8 cellular contexts compared by ENCODE assay signal in the genomic region with DNA sequence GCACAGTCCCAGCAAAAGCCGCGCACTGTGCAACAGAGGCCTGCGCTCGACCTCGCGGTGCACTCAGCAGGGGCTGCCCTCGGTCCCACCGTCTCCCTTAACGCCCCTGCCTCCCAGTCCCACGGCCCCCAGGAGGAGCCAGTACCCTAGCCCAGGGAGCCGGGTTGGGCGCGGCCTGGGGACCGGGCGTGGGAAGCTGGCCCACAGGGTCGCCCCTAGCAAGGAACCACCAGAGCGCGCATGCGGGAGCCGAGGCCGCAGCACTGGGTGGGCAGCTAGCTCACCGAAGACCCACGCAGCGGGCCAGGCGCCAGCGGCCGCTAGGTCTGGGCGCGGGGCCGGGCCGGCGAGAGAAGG. TPM values are rescaled to one million over a fixed set of nuclear protein-coding genes. Genes with fewer than 3 reads are reported as not detected.
DNase-seq lines count a peak whose midpoint lies in the region; ATAC-seq and TF ChIP-seq lines count a peak whose summit lies in the region.

No MANE protein-coding gene starts in this region.

- peak overlapping the region; percentile 54; the same call in 1 of the 2 replicates for H3K4me3 ChIP-seq in PC-9
- peak overlapping the region; percentile 35 for H3K4me3 ChIP-seq in cardiac muscle cell
- peak overlapping the region; percentile 94 for H3K4me3 ChIP-seq in psoas muscle

- H3F3A ChIP-seq in PC-9 (ENCODE audit: insufficient read depth, low read depth), result no peaks in the 10 kb centered on the region

- no peaks in the 10 kb centered on the region for H3K79me2 ChIP-seq in PC-9 (ENCODE audit: low read depth)

- no peaks in the 10 kb centered on the region for H3K9me3 ChIP-seq in PC-9 (ENCODE audit: insufficient read depth, low read depth)
- H3K9me3 ChIP-seq in cardiac muscle cell (ENCODE audit: low read depth), result no peaks in the 10 kb centered on the region
- H3K9me3 ChIP-seq in psoas muscle, result peaks cover 9% of the 10 kb centered on the region

- no peaks in the 10 kb centered on the region for H4K20me1 ChIP-seq in PC-9 (ENCODE audit: insufficient read depth)

- ATAC-seq in GM19023 (IDR thresholded peaks at IDR 0.05; ENCODE audit: unreplicated experiment), result peak; percentile 10
- peak; percentile 12 to 28 (median 20) for ATAC-seq in psoas muscle
- no peak for ATAC-seq in HG02884 (IDR thresholded peaks at IDR 0.05; ENCODE audit: unreplicated experiment)

- POLR2A ChIA-PET in PC-9 (lab: Charles Lee; ENCODE audit: unreplicated experiment), result no interaction called here

- no peaks in the 10 kb centered on the region for H3K4me1 ChIP-seq in PC-9 (replicated peaks; ENCODE audit: insufficient read depth)
- H3K4me1 ChIP-seq in cardiac muscle cell (ENCODE audit: low read depth), result no peaks in the 10 kb centered on the region
- peaks cover 8% of the 10 kb centered on the region for H3K4me1 ChIP-seq in psoas muscle

- BruUV-seq in PC-9 (replicated peaks; lab: Mats Ljungman, UMichigan), result no TSS peak

- no peak overlapping the region; the same call in 1 of the 2 replicates for H2AFZ ChIP-seq in PC-9

- H3K27ac ChIP-seq in PC-9 (no peak overlapping the region), cardiac muscle cell (no peak overlapping the region), psoas muscle (peak overlapping the region; percentile 83)

- H3K4me2 ChIP-seq in PC-9, result no peak overlapping the region

- no peak for TF ChIP-seq CTCF in PC-9 (conservative IDR thresholded peaks at IDR 0.05)
- no peak for TF ChIP-seq CTCF in cardiac muscle cell (IDR thresholded peaks at IDR 0.05; ENCODE audit: low read depth, low read length)
- TF ChIP-seq CTCF in psoas muscle (IDR thresholded peaks at IDR 0.05), result no peak

- intact Hi-C loops in PC-9 (cut with micrococcal nuclease; ENCODE audit: unreplicated experiment) (loop anchor here (2.0 kb wide), 1 partner anchor 21 kb away; a partner anchor contains a TSS), psoas muscle (cut with DNase I) (loop anchor here in 1 of 2 donors (2.0 to 5.0 kb wide), 2 partner anchors 61 to 411 kb away; no protein-coding TSS in a partner anchor)

- no peaks in the 10 kb centered on the region for H3K9me2 ChIP-seq in PC-9 (ENCODE audit: insufficient read depth)

- H3K36me3 ChIP-seq in PC-9 (ENCODE audit: low read depth) (no peaks in the 10 kb centered on the region), cardiac muscle cell (no peaks in the 10 kb centered on the region), psoas muscle (ENCODE audit: insufficient read depth in 1 of 2, low read depth in 1 of 2) (no peaks in the 10 kb centered on the region)

- DNase-seq in PC-9 (no peak), cardiac muscle cell (ENCODE audit: low read depth in 1 of 2, low spot score in 1 of 2) (no peak), psoas muscle (no peak), NCI-H2107 treated with DMSO at 0.1 percent for 48 hours (lab: John Stamatoyannopoulos, UW; ENCODE audit: unreplicated experiment) (no peak), GM19238 (ENCODE audit: insufficient read length, low spot score) (no peak), HuH-7.5 (ENCODE audit: low spot score) (no peak)

- CTCF ChIA-PET in PC-9 (lab: Charles Lee), result interaction anchor here (0.5 kb wide), 1 partner anchor 79 kb away, joined by 4 read pairs; no protein-coding TSS in a partner anchor

- WGBS in psoas muscle, 3 donors, result 11 to 21% (median 13%) methylated on average over 29 to 32 of the region's 32 CpGs

- H3K27me3 ChIP-seq in PC-9 (ENCODE audit: insufficient read depth, low read depth), result no peaks in the 10 kb centered on the region
- H3K27me3 ChIP-seq in cardiac muscle cell, result peaks cover 4% of the 10 kb centered on the region
- H3K27me3 ChIP-seq in psoas muscle (ENCODE audit: insufficient read depth in 3 of 3, low read length in 2 of 3), result no peaks in the 10 kb centered on the region

RNA-seq across cellular contexts. Expression of a gene that starts 21.6 kb away (rescaled TPM):
- total RNA-seq in PC-9 (2021) (4.1 and 6.1 TPM in 2 replicates), cardiac muscle cell (8.1 and 14.2 TPM in 2 replicates), psoas muscle (1 to 10 TPM; 3.0 to 5.0 (median 4.2) TPM)
- polyA plus RNA-seq in cardiac muscle cell (3.5 and 4.3 TPM in 2 replicates), psoas muscle (1 to 10 TPM; 1.2 to 2.6 (median 2.1) TPM)

Comparison
In these comparisons a context has a peak if more than half of its experiments do, and no peak if none do; other contexts are left out.
1. H3K4me3 ChIP-seq: peak in every context shown above with its lines; median percentile 94 in psoas muscle; 54 in PC-9; 35 in cardiac muscle cell.